8 cellular contexts compared by ENCODE assay signal in genomic region chr5:177425801-177426565, GRCh38. TPM values are rescaled to one million over a fixed set of nuclear protein-coding genes. Genes with fewer than 3 reads are reported as not detected.
A peak's percentile ranks its signal among the peaks of the same experiment; 100 is the strongest.
DNase-seq lines count a peak whose midpoint lies in the region; ATAC-seq and TF ChIP-seq lines count a peak whose summit lies in the region.

No MANE protein-coding gene starts in this region.

- H3K27me3 ChIP-seq in PC-3 (ENCODE audit: low read length): no peaks in the 10 kb centered on the region

- peak overlapping the region; percentile 77 for H3K4me2 ChIP-seq in PC-3 (ENCODE audit: low read length)

- peaks cover 42% of the 10 kb centered on the region for H3K36me3 Mint-ChIP-seq in activated T-cell treated with anti-CD3 and anti-CD28 coated beads, Interleukin-2, amount 50 U/mL, for 24 hours (ENCODE audit: low read depth)

- peak overlapping the region; percentile 88 for H3K4me3 Mint-ChIP-seq in activated T-cell treated with anti-CD3 and anti-CD28 coated beads, Interleukin-2, amount 50 U/mL, for 24 hours

- H3F3A ChIP-seq in PC-3 (ENCODE audit: low read length, unreplicated experiment): no peaks in the 10 kb centered on the region

- intact Hi-C loops in PC-3 (cut with micrococcal nuclease) (loop anchor here (2.0 kb wide), 3 partner anchors 21 to 29 kb away; partner anchors contain the start of gene PRR7), mucosa of descending colon (cut with DNase I, micrococcal nuclease) (no loop called here)

- TSS peak; percentile 93 for BruUV-seq in PC-3 (replicated peaks; lab: Mats Ljungman, UMichigan)

- H3K9ac ChIP-seq in PC-3 (ENCODE audit: low read length): peak overlapping the region; percentile 57

- H2AFZ ChIP-seq in PC-3 (ENCODE audit: low read length): peak overlapping the region; percentile 74

- peak overlapping the region; percentile 69 for H3K4me3 ChIP-seq in Jurkat, Clone E6-1 (ENCODE audit: low read length)
- H3K4me3 ChIP-seq in PC-3 (ENCODE audit: low read length) (peak overlapping the region; percentile 72), epithelial cell of proximal tubule (ENCODE audit: low read depth, low read length) (peak overlapping the region; percentile 52), mucosa of descending colon (peak overlapping the region; percentile 80)

- CTCF ChIA-PET in PC-3 (lab: Charles Lee): interaction anchor here (0.6 to 2.3 kb wide), 10 partner anchors 20 to 978 kb away, joined by 4 to 32 read pairs (median 8); partner anchors contain the start of gene PRR7

- no peaks in the 10 kb centered on the region for H3K9me2 ChIP-seq in PC-3 (replicated peaks; ENCODE audit: low read length)

- POLR2A ChIA-PET in PC-3 (lab: Charles Lee; ENCODE audit: unreplicated experiment): interaction anchor here (0.5 to 1.0 kb wide), 10 partner anchors 16 to 972 kb away, joined by 3 to 16 read pairs (median 7); no protein-coding TSS in a partner anchor

- no peaks in the 10 kb centered on the region for H3K27me3 Mint-ChIP-seq in activated T-cell treated with anti-CD3 and anti-CD28 coated beads, Interleukin-2, amount 50 U/mL, for 24 hours

- peak overlapping the region; percentile 72 for H3K27ac ChIP-seq in PC-3 (ENCODE audit: low read length)

- no peaks in the 10 kb centered on the region for H3K36me3 ChIP-seq in PC-3 (ENCODE audit: low read depth, low read length)
- H3K36me3 ChIP-seq in mucosa of descending colon (ENCODE audit: low read depth): peaks cover 7% of the 10 kb centered on the region

- peak overlapping the region; percentile 98 for H3K27ac Mint-ChIP-seq in activated T-cell treated with anti-CD3 and anti-CD28 coated beads, Interleukin-2, amount 50 U/mL, for 24 hours

- 0 out of 2 replicates have a peak, but pooled peaks cover 5% of the 10 kb centered on the region for H4K20me1 ChIP-seq in PC-3 (ENCODE audit: low read length)

- peaks cover 19% of the 10 kb centered on the region for H3K4me1 ChIP-seq in PC-3 (ENCODE audit: insufficient read depth, low read length)
- peaks cover 23% of the 10 kb centered on the region for H3K4me1 ChIP-seq in mucosa of descending colon (ENCODE audit: low read depth)

- peak; percentile 100 for DNase-seq in DMS53 (lab: John Stamatoyannopoulos, UW)
- peak; percentile 100 for DNase-seq in Jurkat, Clone E6-1 (ENCODE audit: low read depth, low spot score)
- peak; percentile 100 for DNase-seq in PC-3
- DNase-seq in activated T-cell treated with anti-CD3 and anti-CD28 coated beads, Interleukin-2, amount 50 U/mL, for 24 hours: peak; percentile 97
- DNase-seq in epithelial cell of proximal tubule (ENCODE audit: low read depth): peak; percentile 100
- DNase-seq in mucosa of descending colon: peak; percentile 98 to 100 (median 99)
- DNase-seq in stimulated activated CD8-positive, alpha-beta memory T cell treated with anti-CD3 and anti-CD28 coated beads, Interleukin-4, amount 100 ng/mL, for 1 hour (ENCODE audit: low read depth in 2 of 2, low spot score in 1 of 2): peak; percentile 98 to 99

- ATAC-seq in GM21717 (IDR thresholded peaks at IDR 0.05; ENCODE audit: unreplicated experiment) (peak; percentile 76), PC-3 (peak; percentile 91), mucosa of descending colon (peak; percentile 88)

- peaks cover 31% of the 10 kb centered on the region for H3K79me2 ChIP-seq in PC-3 (ENCODE audit: low read length)

- H3K4me1 Mint-ChIP-seq in activated T-cell treated with anti-CD3 and anti-CD28 coated beads, Interleukin-2, amount 50 U/mL, for 24 hours (ENCODE audit: low read depth): peaks cover 41% of the 10 kb centered on the region

- no peak for TF ChIP-seq CTCF in PC-3 (conservative IDR thresholded peaks at IDR 0.05; ENCODE audit: low read depth, low read length)
- no peak for TF ChIP-seq CTCF in epithelial cell of proximal tubule (conservative IDR thresholded peaks at IDR 0.05; ENCODE audit: low read depth, low read length)
- no peak for TF ChIP-seq CTCF in mucosa of descending colon (IDR thresholded peaks at IDR 0.05)

- H3K9me3 ChIP-seq in PC-3 (ENCODE audit: low read length) (no peaks in the 10 kb centered on the region), mucosa of descending colon (no peaks in the 10 kb centered on the region)

- no peaks in the 10 kb centered on the region for H3K9me3 Mint-ChIP-seq in activated T-cell treated with anti-CD3 and anti-CD28 coated beads, Interleukin-2, amount 50 U/mL, for 24 hours

RNA-seq across cellular contexts. Expression of gene GRK6, which starts 0.5 kb away (rescaled TPM):
- 117 TPM for polyA plus RNA-seq in Jurkat, Clone E6-1 (2012; ENCODE audit: insufficient read depth, insufficient read length)
- total RNA-seq in PC-3 (2014; rRNA removed): 69.9 and 88.8 TPM in 2 replicates
- total RNA-seq in epithelial cell of proximal tubule: 66.5 and 95.8 TPM in 2 replicates
- 10 to 100 TPM; 38.4 to 48.1 (median 46.7) TPM for total RNA-seq in mucosa of descending colon

RNA-seq across cellular contexts. Expression of gene F12, which starts 16.6 kb away (rescaled TPM):
- 32.1 TPM for polyA plus RNA-seq in Jurkat, Clone E6-1 (2012; ENCODE audit: insufficient read depth, insufficient read length)
- total RNA-seq in PC-3 (2014; rRNA removed) (31.0 and 36.8 TPM in 2 replicates), epithelial cell of proximal tubule (9.2 and 12.9 TPM in 2 replicates), mucosa of descending colon (1 to 10 TPM; 3.0 to 9.2 (median 7.0) TPM)

RNA-seq across cellular contexts. Expression of gene PRR7, which starts 20.6 kb away (rescaled TPM):
- 10.9 TPM for polyA plus RNA-seq in Jurkat, Clone E6-1 (2012; ENCODE audit: insufficient read depth, insufficient read length)
- 40.6 and 47.2 TPM in 2 replicates for total RNA-seq in PC-3 (2014; rRNA removed)
- 28.4 and 30.9 TPM in 2 replicates for total RNA-seq in epithelial cell of proximal tubule
- 1 to 10 TPM; 1.1 to 1.2 (median 1.2) TPM for total RNA-seq in mucosa of descending colon

RNA-seq across cellular contexts. Expression of gene PFN3, which starts 25.5 kb away (rescaled TPM):
- not detected for polyA plus RNA-seq in Jurkat, Clone E6-1 (2012; ENCODE audit: insufficient read depth, insufficient read length)
- total RNA-seq in PC-3 (2014; rRNA removed) (not detected in 2 replicates), epithelial cell of proximal tubule (not detected in 2 replicates), mucosa of descending colon (not detected)

RNA-seq across cellular contexts. Expression of gene SLC34A1, which starts 41.7 kb away (rescaled TPM):
- polyA plus RNA-seq in Jurkat, Clone E6-1 (2012; ENCODE audit: insufficient read depth, insufficient read length): not detected
- total RNA-seq in PC-3 (2014; rRNA removed) (0.07 and 0.12 TPM in 2 replicates), epithelial cell of proximal tubule (not detected in 2 replicates), mucosa of descending colon (not detected)

Comparison
In these comparisons a context has a peak if more than half of its experiments do, and no peak if none do; other contexts are left out.
1. Peak in every context shown above with its lines: DNase-seq, ATAC-seq, H3K4me3 ChIP-seq and H3K27ac ChIP-seq.
2. RNA of gene PRR7, which starts 20.6 kb away (total RNA-seq): 40.6 to 47.2 TPM in PC-3 and 28.4 to 30.9 TPM in epithelial cell of proximal tubule; 1.1 to 1.2 TPM in mucosa of descending colon; every median in the first group is over 10 times any median in the second.